ENCODE assay signal across 19 cellular contexts in the genomic region with DNA sequence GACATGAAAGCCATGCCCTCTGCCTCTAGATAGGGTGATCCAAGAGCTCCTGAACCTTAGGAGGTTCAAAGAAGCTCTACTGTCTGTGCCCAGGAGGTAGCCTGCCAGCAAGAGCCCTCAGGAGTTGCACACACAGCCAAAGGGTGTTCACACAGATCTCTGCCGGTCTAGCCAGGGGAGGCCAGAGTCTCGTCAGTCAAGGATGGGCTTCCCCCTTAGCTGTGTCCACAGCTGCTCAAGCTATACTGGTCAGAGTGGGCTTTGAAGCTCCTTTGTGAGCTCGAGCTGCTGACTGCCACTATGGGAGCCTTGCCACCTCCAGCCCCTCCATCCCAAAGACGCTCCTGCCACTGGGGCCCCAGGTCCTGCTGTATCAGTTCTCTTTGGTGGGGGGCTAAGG. TPM values are rescaled to one million over a fixed set of nuclear protein-coding genes. Genes with fewer than 3 reads are reported as not detected.
"Had no signal": no experiment of that assay in that cellular context is flagged by ENCODE, and none has a peak within 500 bp of the region (broad histone marks: within the 10 kb centered on the region; RNA-seq: fewer than 3 reads in every experiment).

No MANE protein-coding gene starts in this region.

- H3K4me1 Mint-ChIP-seq: nephron had no signal

- H3K27me3 ChIP-seq: colonic mucosa, left lung, tibial nerve, upper lobe of right lung, vagina had no signal

- ATAC-seq: left lung; lower lobe of right lung; stimulated activated naive CD8-positive, alpha-beta T cell treated with anti-CD3 and anti-CD28 coated beads, Interleukin-15, Interleukin-2, amounts not matched to agents 100 U/mL and 50 U/mL, for 24 hours; upper lobe of right lung had no signal

- H3K27ac ChIP-seq: colonic mucosa, left lung, lower lobe of right lung, tibial nerve, upper lobe of right lung, vagina had no signal

- H3K9me3 ChIP-seq: colonic mucosa, left lung, lower lobe of right lung, tibial nerve, upper lobe of right lung, vagina had no signal

- H3K27me3 Mint-ChIP-seq: memory B cell, naive B cell had no signal

- H3K4me3 ChIP-seq: colonic mucosa, left lung, lower lobe of right lung, tibial nerve, upper lobe of right lung, vagina had no signal

- H3K27ac Mint-ChIP-seq: memory B cell, nephron had no signal

- H3K4me3 Mint-ChIP-seq: memory B cell, naive B cell, nephron had no signal

- H3K9me3 Mint-ChIP-seq: memory B cell, naive B cell, nephron had no signal

- H3K4me1 ChIP-seq: colonic mucosa, vagina had no signal

- DNase-seq: colonic mucosa; dermis blood vessel endothelial cell; effector CD4-positive, alpha-beta T cell; foreskin melanocyte; hypothalamus; islet precursor cell; left lung; lower lobe of right lung; midbrain; naive B cell; posterior cingulate gyrus; small intestine; stimulated activated CD4-positive, alpha-beta T cell treated with anti-CD3 and anti-CD28 coated beads, Interleukin-12 subunit alpha, Interleukin-12 subunit beta, amount 100 ng/mL, for 4 hours; stimulated activated naive CD8-positive, alpha-beta T cell treated with anti-CD3 and anti-CD28 coated beads, Interleukin-15, Interleukin-2, amounts not matched to agents 100 U/mL and 50 U/mL, for 24 hours; upper lobe of right lung had no signal

RNA-seq across cellular contexts. Expression of a gene that starts 13.0 kb away (rescaled TPM):
- total RNA-seq: vagina had no signal
